Comparison of ENCODE assay signal across 29 cellular contexts in genomic region chr16:10859020-10859419, GRCh38. TPM values are rescaled to one million over a fixed set of nuclear protein-coding genes. Genes with fewer than 3 reads are reported as not detected.
"Had no signal": no experiment of that assay in that cellular context is flagged by ENCODE, and none has a peak within 500 bp of the region (broad histone marks: within the 10 kb centered on the region; RNA-seq: fewer than 3 reads in every experiment).

No MANE protein-coding gene starts in this region.

- H3K9me3 ChIP-seq: ascending aorta, pancreas, psoas muscle, right atrium auricular region, suprapubic skin, tibial nerve had no signal

- FAIRE-seq: endothelial cell of umbilical vein, frontal cortex, islet of Langerhans, pancreas had no signal

- H3K4me3 ChIP-seq: ascending aorta, pancreas, psoas muscle, right atrium auricular region, suprapubic skin, tibial nerve had no signal

- H3K4me3 Mint-ChIP-seq: activated naive CD4-positive, alpha-beta T cell treated with anti-CD3 and anti-CD28 coated beads for 36 hours; activated T-helper 17 cell treated with anti-CD3 and anti-CD28 coated beads, Interleukin-2, amount 50 U/mL, for 72 hours; mesothelial cell of epicardium; naive thymus-derived CD8-positive, alpha-beta T cell; stimulated activated naive CD8-positive, alpha-beta T cell treated with anti-CD3 and anti-CD28 coated beads, Interleukin-15, amount 100 ng/mL, for 72 hours; T-helper 1 cell treated with Interleukin-12 subunit alpha and Interleukin-12 subunit beta and Interleukin-4 antibody, amounts not matched to agents 30 μg/mL and 1 μg/mL, for 36 hours; WTC11 had no signal

- H3K36me3 ChIP-seq: ascending aorta, brain microvascular endothelial cell, pancreas, right atrium auricular region, suprapubic skin, tibial nerve had no signal

- H3K4me1 Mint-ChIP-seq: activated T-helper 17 cell treated with anti-CD3 and anti-CD28 coated beads, Interleukin-2, amount 50 U/mL, for 72 hours; mesothelial cell of epicardium; naive thymus-derived CD8-positive, alpha-beta T cell; WTC11 had no signal

- H3K27ac Mint-ChIP-seq: activated naive CD4-positive, alpha-beta T cell treated with anti-CD3 and anti-CD28 coated beads for 36 hours; activated T-helper 17 cell treated with anti-CD3 and anti-CD28 coated beads, Interleukin-2, amount 50 U/mL, for 72 hours; mesothelial cell of epicardium; naive thymus-derived CD8-positive, alpha-beta T cell; stimulated activated naive CD8-positive, alpha-beta T cell treated with anti-CD3 and anti-CD28 coated beads, Interleukin-15, amount 100 ng/mL, for 72 hours; T-helper 1 cell treated with Interleukin-12 subunit alpha and Interleukin-12 subunit beta and Interleukin-4 antibody, amounts not matched to agents 30 μg/mL and 1 μg/mL, for 36 hours; WTC11 had no signal

- H3K27ac ChIP-seq: ascending aorta, brain microvascular endothelial cell, pancreas, psoas muscle, right atrium auricular region, suprapubic skin, tibial nerve had no signal

- ATAC-seq: left ventricle myocardium superior; naive thymus-derived CD8-positive, alpha-beta T cell; pancreas; psoas muscle; stimulated activated naive CD8-positive, alpha-beta T cell treated with anti-CD3 and anti-CD28 coated beads, Interleukin-15, amount 100 ng/mL, for 72 hours; WTC11 had no signal

- H3K4me1 ChIP-seq: ascending aorta, psoas muscle, right atrium auricular region, suprapubic skin had no signal

- DNase-seq: activated CD4-positive, alpha-beta T cell treated with anti-CD3 and anti-CD28 coated beads, Interleukin-2, amount 50 U/mL, for 48 hours; activated naive CD4-positive, alpha-beta T cell treated with anti-CD3 and anti-CD28 coated beads for 36 hours; activated T-cell treated with anti-CD3 and anti-CD28 coated beads for 4 hours; brain microvascular endothelial cell; caudate nucleus; effector memory CD4-positive, alpha-beta T cell; hippocampal formation; left ventricle myocardium superior; naive thymus-derived CD8-positive, alpha-beta T cell; pancreas; psoas muscle; stimulated activated CD4-positive, alpha-beta T cell treated with anti-CD3 and anti-CD28 coated beads, Interleukin-12 subunit alpha, Interleukin-12 subunit beta, amount 100 ng/mL, for 4 hours; stimulated activated CD4-positive, alpha-beta T cell treated with anti-CD3 and anti-CD28 coated beads, Interleukin-4, amount 100 ng/mL, for 4 hours; stimulated activated naive CD8-positive, alpha-beta T cell treated with anti-CD3 and anti-CD28 coated beads, Interleukin-15, amount 100 ng/mL, for 72 hours; T1000 had no signal

- H3K9me3 Mint-ChIP-seq: activated naive CD4-positive, alpha-beta T cell treated with anti-CD3 and anti-CD28 coated beads for 36 hours; mesothelial cell of epicardium; T-helper 1 cell treated with Interleukin-12 subunit alpha and Interleukin-12 subunit beta and Interleukin-4 antibody, amounts not matched to agents 30 μg/mL and 1 μg/mL, for 36 hours had no signal

- H3K27me3 ChIP-seq: ascending aorta, brain microvascular endothelial cell, pancreas, right atrium auricular region, suprapubic skin, tibial nerve had no signal

- H3K36me3 Mint-ChIP-seq: mesothelial cell of epicardium; naive thymus-derived CD8-positive, alpha-beta T cell; WTC11 had no signal

RNA-seq across cellular contexts. Expression of gene CIITA, which starts 18.0 kb away (rescaled TPM):
- total RNA-seq: endothelial cell of umbilical vein had no signal
- polyA plus RNA-seq: endothelial cell of umbilical vein had no signal

RNA-seq across cellular contexts. Expression of gene TVP23A, which starts 40.4 kb away (rescaled TPM):
- total RNA-seq: activated naive CD4-positive, alpha-beta T cell treated with anti-CD3 and anti-CD28 coated beads for 36 hours; ascending aorta; dermis microvascular lymphatic vessel endothelial cell; endothelial cell of umbilical vein; esophagus mucosa; mammary epithelial cell; naive thymus-derived CD8-positive, alpha-beta T cell had no signal
- polyA plus RNA-seq: endothelial cell of umbilical vein, mammary epithelial cell had no signal
